Comparison of ENCODE assay signal across 9 cellular contexts in genomic region chr17:39674702-39675389, GRCh38. TPM values are rescaled to one million over a fixed set of nuclear protein-coding genes. Genes with fewer than 3 reads are reported as not detected.
DNase-seq lines count a peak whose midpoint lies in the region; ATAC-seq, FAIRE-seq and TF ChIP-seq lines count a peak whose summit lies in the region.
"Had no signal": no experiment of that assay in that cellular context is flagged by ENCODE, and none has a peak within 500 bp of the region (broad histone marks: within the 10 kb centered on the region; RNA-seq: fewer than 3 reads in every experiment).

No MANE protein-coding gene starts in this region.

- FAIRE-seq in GM19239 (lab: Jason Lieb, UNC), result peak; percentile 53

- H3K4me3 ChIP-seq in fibroblast of mammary gland (ENCODE audit: control insufficient read depth, low read depth, low read length), result no peak overlapping the region

- peaks cover 46% of the 10 kb centered on the region for H3K4me1 Mint-ChIP-seq in activated CD4-positive, alpha-beta T cell treated with anti-CD3 and anti-CD28 coated beads for 36 hours

- H3K36me3 Mint-ChIP-seq in activated CD4-positive, alpha-beta T cell treated with anti-CD3 and anti-CD28 coated beads for 36 hours (ENCODE audit: low read depth), result peaks cover 5% of the 10 kb centered on the region

- CTCF ChIA-PET in activated CD4-positive, alpha-beta T cell treated with anti-CD3 and anti-CD28 coated beads for 36 hours (lab: Charles Lee), result interaction anchor here (0.7 to 1.1 kb wide), 3 partner anchors 13 to 438 kb away, joined by 3 read pairs; partner anchors contain the start of gene PGAP3

- POLR2A ChIA-PET in activated CD4-positive, alpha-beta T cell treated with anti-CD3 and anti-CD28 coated beads for 36 hours (lab: Charles Lee), result interaction anchor here (0.5 kb wide), 1 partner anchor 50 kb away, joined by 3 read pairs; no protein-coding TSS in a partner anchor

- no peak overlapping the region for H3K27ac Mint-ChIP-seq in activated CD4-positive, alpha-beta T cell treated with anti-CD3 and anti-CD28 coated beads for 36 hours

- no peaks in the 10 kb centered on the region for H3K9me3 Mint-ChIP-seq in activated CD4-positive, alpha-beta T cell treated with anti-CD3 and anti-CD28 coated beads for 36 hours (ENCODE audit: low read depth)

- no peak for ATAC-seq in activated CD4-positive, alpha-beta T cell treated with anti-CD3 and anti-CD28 coated beads for 36 hours
- ATAC-seq in GM19351 (IDR thresholded peaks at IDR 0.05; ENCODE audit: unreplicated experiment), result no peak
- ATAC-seq in HG03439 (IDR thresholded peaks at IDR 0.05; ENCODE audit: unreplicated experiment), result no peak
- ATAC-seq: stimulated activated naive CD8-positive, alpha-beta T cell treated with anti-CD3 and anti-CD28 coated beads, Interleukin-15, Interleukin-2, amounts not matched to agents 100 U/mL and 50 U/mL, for 24 hours had no signal

- intact Hi-C loops in activated CD4-positive, alpha-beta T cell treated with anti-CD3 and anti-CD28 coated beads for 36 hours (cut with DNase I, micrococcal nuclease), result no loop called here

- DNase-seq in GM19239 (ENCODE audit: insufficient read length, low spot score) (no peak), NCI-H2107 (lab: John Stamatoyannopoulos, UW) (peak; percentile 73), fibroblast of mammary gland (ENCODE audit: low read depth) (peak; percentile 34), renal cortical epithelial cell (ENCODE audit: low read depth) (peak; percentile 56), superior temporal gyrus (ENCODE audit: extremely low spot score) (no peak)
- no peak for DNase-seq in activated CD4-positive, alpha-beta T cell treated with anti-CD3 and anti-CD28 coated beads for 36 hours
- DNase-seq: stimulated activated naive CD8-positive, alpha-beta T cell treated with anti-CD3 and anti-CD28 coated beads, Interleukin-15, Interleukin-2, amounts not matched to agents 100 U/mL and 50 U/mL, for 24 hours had no signal

- H3K27me3 Mint-ChIP-seq in activated CD4-positive, alpha-beta T cell treated with anti-CD3 and anti-CD28 coated beads for 36 hours, result peaks cover 3% of the 10 kb centered on the region

- no peak overlapping the region for H3K4me3 Mint-ChIP-seq in activated CD4-positive, alpha-beta T cell treated with anti-CD3 and anti-CD28 coated beads for 36 hours

- no peak for TF ChIP-seq CTCF in fibroblast of mammary gland (conservative IDR thresholded peaks at IDR 0.05; ENCODE audit: control insufficient read depth, insufficient read depth, low read depth, low read length)

RNA-seq across cellular contexts. Expression of gene PNMT, which starts 6.6 kb away (rescaled TPM):
- 0.25 TPM in 1 of 2 replicates, not detected in the other for total RNA-seq in renal cortical epithelial cell
- total RNA-seq in activated CD4-positive, alpha-beta T cell treated with anti-CD3 and anti-CD28 coated beads for 36 hours, result not detected

RNA-seq across cellular contexts. Expression of gene TCAP, which starts 9.7 kb away (rescaled TPM):
- total RNA-seq in renal cortical epithelial cell, result 0.25 TPM in 1 of 2 replicates, not detected in the other
- under 1 TPM; 0.82 to 0.95 TPM for total RNA-seq in activated CD4-positive, alpha-beta T cell treated with anti-CD3 and anti-CD28 coated beads for 36 hours

RNA-seq across cellular contexts. Expression of gene PGAP3, which starts 13.0 kb away (rescaled TPM):
- 6.6 and 21.8 TPM in 2 replicates for total RNA-seq in renal cortical epithelial cell
- 10 to 100 TPM in 1 of 2 experiments, 1 to 10 TPM in 1; 8.6 to 11.9 TPM for total RNA-seq in activated CD4-positive, alpha-beta T cell treated with anti-CD3 and anti-CD28 coated beads for 36 hours

RNA-seq across cellular contexts. Expression of gene ERBB2, which starts 25.0 kb away (rescaled TPM):
- 28.5 and 121 TPM in 2 replicates for total RNA-seq in renal cortical epithelial cell
- total RNA-seq in activated CD4-positive, alpha-beta T cell treated with anti-CD3 and anti-CD28 coated beads for 36 hours, result 1 to 10 TPM; 5.8 to 6.0 TPM

RNA-seq across cellular contexts. Expression of gene STARD3, which starts 37.9 kb away (rescaled TPM):
- total RNA-seq in renal cortical epithelial cell, result 22.4 and 31.9 TPM in 2 replicates
- total RNA-seq in activated CD4-positive, alpha-beta T cell treated with anti-CD3 and anti-CD28 coated beads for 36 hours, result 10 to 100 TPM; 46.8 to 77.9 TPM

Comparison
In these comparisons a context has a peak if more than half of its experiments do, and no peak if none do; other contexts are left out.
1. DNase-seq: peak in NCI-H2107 (single experiment), fibroblast of mammary gland (single experiment) and renal cortical epithelial cell (single experiment); none in GM19239 (single experiment), superior temporal gyrus (single experiment) and activated CD4-positive, alpha-beta T cell treated with anti-CD3 and anti-CD28 coated beads for 36 hours (single experiment).